Comparison of ENCODE assay signal across 16 cellular contexts in the genomic region with DNA sequence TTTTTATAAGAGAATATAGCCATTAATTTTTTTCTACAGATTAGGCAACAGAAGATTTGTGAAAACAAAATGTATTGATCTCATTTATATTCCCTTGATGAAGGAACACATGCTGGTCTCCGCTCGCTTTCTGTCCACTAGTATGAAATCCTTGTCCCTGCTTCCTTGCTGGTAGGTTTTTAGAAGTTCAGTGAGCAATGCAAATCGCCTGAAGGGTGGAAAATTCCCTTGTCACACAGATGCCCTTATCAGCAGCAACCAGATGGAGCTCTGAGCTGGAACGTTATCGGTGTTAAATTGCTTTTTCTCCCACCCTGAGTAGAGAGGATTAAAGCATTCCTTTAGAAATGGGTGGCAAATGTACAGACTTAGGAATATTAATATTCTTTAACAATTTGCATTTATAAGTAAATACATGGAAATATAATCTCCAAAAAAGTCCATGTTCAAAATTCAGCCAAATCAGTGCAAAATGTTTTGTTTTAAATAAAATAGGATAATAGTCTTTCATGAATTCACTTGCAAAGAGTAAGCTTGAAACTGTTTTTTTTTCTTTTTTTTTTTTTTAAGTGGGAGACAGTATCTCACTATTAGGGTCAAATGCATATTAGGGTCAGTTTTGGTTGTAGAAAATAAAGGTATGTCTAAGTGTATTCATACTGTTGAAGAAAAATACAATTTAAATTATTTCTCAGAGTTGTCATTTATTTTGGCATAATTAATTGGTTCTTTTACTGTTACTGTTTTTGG.
DNase-seq lines count a peak whose midpoint lies in the region; ATAC-seq and TF ChIP-seq lines count a peak whose summit lies in the region.
"Had no signal": no experiment of that assay in that cellular context is flagged by ENCODE, and none has a peak within 500 bp of the region (broad histone marks: within the 10 kb centered on the region; RNA-seq: fewer than 3 reads in every experiment).

No MANE protein-coding gene starts in this region.

- H3K27me3 ChIP-seq in NT2/D1 (ENCODE audit: insufficient read depth, insufficient read length) (no peaks in the 10 kb centered on the region), osteoblast (ENCODE audit: insufficient read depth, low read length) (no peaks in the 10 kb centered on the region)
- H3K27me3 ChIP-seq: foreskin keratinocyte, left lung, SJCRH30 had no signal

- H3K4me1 ChIP-seq in NT2/D1 (ENCODE audit: insufficient read depth, insufficient read length) (no peaks in the 10 kb centered on the region), mesodermal cell (ENCODE audit: control insufficient read depth, insufficient read depth, low read length, poor library complexity, severe bottlenecking) (peaks cover 21% of the 10 kb centered on the region), osteoblast (ENCODE audit: insufficient read depth, low read length) (no peaks in the 10 kb centered on the region)
- H3K4me1 ChIP-seq: foreskin keratinocyte, left lung, SJCRH30 had no signal

- ATAC-seq in GM18511 (IDR thresholded peaks at IDR 0.05; ENCODE audit: unreplicated experiment) = no peak
- ATAC-seq: foreskin keratinocyte, left lung had no signal

- no peak overlapping the region for H3K9ac ChIP-seq in NT2/D1 (ENCODE audit: insufficient read length, low read depth)

- DNase-seq in DMS 273 treated with DMSO at 0.1 percent for 48 hours (lab: John Stamatoyannopoulos, UW) = peak; percentile 83
- DNase-seq in NT2/D1 (ENCODE audit: low read depth, low spot score) = peak; percentile 18
- peak; percentile 59 for DNase-seq in ecto neural progenitor cell (ENCODE audit: low spot score)
- no peak for DNase-seq in chondrocyte (ENCODE audit: low spot score)
- DNase-seq in activated T-cell treated with anti-CD3 and anti-CD28 coated beads for 4 hours = no peak
- DNase-seq in osteoblast (ENCODE audit: insufficient read length, low spot score, missing footprints) = no peak
- DNase-seq: activated CD4-positive, alpha-beta T cell treated with anti-CD3 and anti-CD28 coated beads for 1 hour; central memory CD4-positive, alpha-beta T cell; foreskin keratinocyte; left lung; MM.1S; stimulated activated naive CD4-positive, alpha-beta T cell had no signal

- H3K27me3 Mint-ChIP-seq in chondrocyte (ENCODE audit: low read depth) = no peaks in the 10 kb centered on the region

- H3K9me3 ChIP-seq in NT2/D1 (ENCODE audit: insufficient read depth, low read length) (no peaks in the 10 kb centered on the region), mesodermal cell (ENCODE audit: control insufficient read depth, low read length) (no peaks in the 10 kb centered on the region), osteoblast (ENCODE audit: low read depth, low read length) (no peaks in the 10 kb centered on the region)
- H3K9me3 ChIP-seq: left lung, SJCRH30 had no signal

- peak overlapping the region; percentile 82 for H3K27ac ChIP-seq in mesodermal cell (ENCODE audit: low read depth, low read length, severe bottlenecking)
- no peak overlapping the region for H3K27ac ChIP-seq in osteoblast (ENCODE audit: low read depth, low read length)
- H3K27ac ChIP-seq: foreskin keratinocyte, left lung, SJCRH30 had no signal

- H3K4me3 Mint-ChIP-seq in chondrocyte (ENCODE audit: unreplicated experiment) = no peak overlapping the region

- no peak overlapping the region for H3K27ac Mint-ChIP-seq in chondrocyte (ENCODE audit: unreplicated experiment)
- H3K27ac Mint-ChIP-seq: activated T-helper 2 cell treated with anti-CD3 and anti-CD28 coated beads, Interferon-gamma antibody, Interleukin-2, Interleukin-4, amounts not matched to agents 10 μg/mL and 5 μg/mL and 100 μg/mL, durations not matched to agents 14 hours and 24 hours and 36 hours had no signal

- no peaks in the 10 kb centered on the region for H4K20me1 ChIP-seq in osteoblast (ENCODE audit: insufficient read depth, low read length)

- H2AFZ ChIP-seq in osteoblast (ENCODE audit: low read length) = no peak overlapping the region

- H3K4me3 ChIP-seq in NT2/D1 (ENCODE audit: insufficient read length, low read depth) (no peak overlapping the region), mesodermal cell (ENCODE audit: extremely low read depth, insufficient read depth, low read length, poor library complexity, severe bottlenecking) (no peak overlapping the region), osteoblast (ENCODE audit: insufficient read depth, low read length) (no peak overlapping the region)
- H3K4me3 ChIP-seq: left lung, SJCRH30 had no signal

- H3K4me2 ChIP-seq in osteoblast (ENCODE audit: insufficient read depth, low read length) = no peak overlapping the region

- no peaks in the 10 kb centered on the region for H3K79me2 ChIP-seq in osteoblast (ENCODE audit: insufficient read depth, low read length)

- TF ChIP-seq CTCF in chondrocyte (IDR thresholded peaks at IDR 0.05) (no peak), osteoblast (IDR thresholded peaks at IDR 0.05; ENCODE audit: extremely low read depth, low read depth, low read length) (no peak)

- 60% methylated on average over 1 of the region's 5 CpGs; no CpG with 5 or more reads in 1 of the 2 experiments for WGBS in mesodermal cell (ENCODE audit: insufficient coverage in 2 of 2), 2 experiments

- H3K36me3 ChIP-seq in NT2/D1 (ENCODE audit: insufficient read depth, insufficient read length, low read length) = no peaks in the 10 kb centered on the region
- no peaks in the 10 kb centered on the region for H3K36me3 ChIP-seq in mesodermal cell (ENCODE audit: control insufficient read depth, insufficient read depth, low read length)
- H3K36me3 ChIP-seq in osteoblast (ENCODE audit: insufficient read depth, low read length) = peaks cover 3% of the 10 kb centered on the region
- H3K36me3 ChIP-seq: left lung had no signal

- peaks cover 4% of the 10 kb centered on the region for H3K36me3 Mint-ChIP-seq in chondrocyte (ENCODE audit: low read depth)

- H3K9me3 Mint-ChIP-seq in chondrocyte (ENCODE audit: low read depth) = no peaks in the 10 kb centered on the region
- H3K9me3 Mint-ChIP-seq: activated T-helper 2 cell treated with anti-CD3 and anti-CD28 coated beads, Interferon-gamma antibody, Interleukin-2, Interleukin-4, amounts not matched to agents 10 μg/mL and 5 μg/mL and 100 μg/mL, durations not matched to agents 14 hours and 24 hours and 36 hours had no signal

- peaks cover 23% of the 10 kb centered on the region for H3K4me1 Mint-ChIP-seq in chondrocyte (ENCODE audit: low read depth)

Comparison
In these comparisons a context has a peak if more than half of its experiments do, and no peak if none do; other contexts are left out.
1. DNase-seq: peak in DMS 273 treated with DMSO at 0.1 percent for 48 hours (single experiment), NT2/D1 (single experiment) and ecto neural progenitor cell (single experiment); none in chondrocyte (single experiment), activated T-cell treated with anti-CD3 and anti-CD28 coated beads for 4 hours (single experiment) and osteoblast (single experiment).